ENCODE assay signal across 1 cellular context in the genomic region with DNA sequence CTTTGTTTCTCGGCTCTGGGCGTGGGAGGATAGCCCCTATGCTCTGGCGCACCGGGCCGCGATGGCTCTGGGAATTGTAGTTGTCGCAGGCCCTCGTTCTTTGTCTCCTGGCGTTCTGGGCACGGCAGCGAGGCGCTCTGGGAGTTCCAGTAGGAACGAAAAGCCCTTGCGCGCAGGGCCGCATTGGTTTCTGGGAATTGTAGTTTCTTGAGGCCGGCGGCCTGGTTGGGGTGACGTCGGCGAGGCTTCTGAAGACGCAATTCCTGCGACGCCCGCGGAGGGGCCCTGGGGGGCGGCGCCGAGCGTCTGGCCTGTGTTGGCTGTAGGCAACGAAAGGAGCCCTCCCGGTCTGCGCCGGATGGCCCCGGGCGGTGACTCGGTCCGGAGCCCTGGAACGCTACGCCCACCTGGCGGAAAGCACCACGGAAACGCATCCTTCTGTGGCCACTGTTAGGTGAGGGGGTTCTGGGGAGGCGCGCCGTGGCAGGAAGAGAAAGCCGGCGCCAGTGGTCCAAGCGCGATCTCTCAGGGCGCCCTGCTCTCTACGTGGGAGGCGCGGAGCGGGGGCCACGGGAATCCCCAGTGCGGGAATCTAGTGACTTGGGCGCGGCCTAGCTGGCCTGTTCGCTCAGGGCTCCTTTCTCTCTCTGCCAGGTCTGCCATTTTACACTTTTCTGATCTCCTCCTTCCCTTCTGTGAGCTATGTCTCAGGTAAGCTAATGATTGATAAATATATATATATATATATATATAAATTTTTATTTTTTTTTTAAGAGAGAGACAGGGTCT.
TF ChIP-seq lines count a peak whose summit lies in the region.

A gene (plus strand): TSS at position 305 of the 789 bp plus-strand sequence. CDS start 398 bp downstream, at position 703.

TF ChIP-seq in HepG2, 621 proteins besides CTCF, POLR2A, EP300 and RAD21 (continued from another document and continues in another):
- TF ChIP-seq, protein P1, sequence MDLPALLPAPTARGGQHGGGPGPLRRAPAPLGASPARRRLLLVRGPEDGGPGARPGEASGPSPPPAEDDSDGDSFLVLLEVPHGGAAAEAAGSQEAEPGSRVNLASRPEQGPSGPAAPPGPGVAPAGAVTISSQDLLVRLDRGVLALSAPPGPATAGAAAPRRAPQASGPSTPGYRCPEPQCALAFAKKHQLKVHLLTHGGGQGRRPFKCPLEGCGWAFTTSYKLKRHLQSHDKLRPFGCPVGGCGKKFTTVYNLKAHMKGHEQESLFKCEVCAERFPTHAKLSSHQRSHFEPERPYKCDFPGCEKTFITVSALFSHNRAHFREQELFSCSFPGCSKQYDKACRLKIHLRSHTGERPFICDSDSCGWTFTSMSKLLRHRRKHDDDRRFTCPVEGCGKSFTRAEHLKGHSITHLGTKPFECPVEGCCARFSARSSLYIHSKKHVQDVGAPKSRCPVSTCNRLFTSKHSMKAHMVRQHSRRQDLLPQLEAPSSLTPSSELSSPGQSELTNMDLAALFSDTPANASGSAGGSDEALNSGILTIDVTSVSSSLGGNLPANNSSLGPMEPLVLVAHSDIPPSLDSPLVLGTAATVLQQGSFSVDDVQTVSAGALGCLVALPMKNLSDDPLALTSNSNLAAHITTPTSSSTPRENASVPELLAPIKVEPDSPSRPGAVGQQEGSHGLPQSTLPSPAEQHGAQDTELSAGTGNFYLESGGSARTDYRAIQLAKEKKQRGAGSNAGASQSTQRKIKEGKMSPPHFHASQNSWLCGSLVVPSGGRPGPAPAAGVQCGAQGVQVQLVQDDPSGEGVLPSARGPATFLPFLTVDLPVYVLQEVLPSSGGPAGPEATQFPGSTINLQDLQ (CRISPR knock-in tag; IDR thresholded peaks at IDR 0.05) = no peak
- TF ChIP-seq, protein P2, sequence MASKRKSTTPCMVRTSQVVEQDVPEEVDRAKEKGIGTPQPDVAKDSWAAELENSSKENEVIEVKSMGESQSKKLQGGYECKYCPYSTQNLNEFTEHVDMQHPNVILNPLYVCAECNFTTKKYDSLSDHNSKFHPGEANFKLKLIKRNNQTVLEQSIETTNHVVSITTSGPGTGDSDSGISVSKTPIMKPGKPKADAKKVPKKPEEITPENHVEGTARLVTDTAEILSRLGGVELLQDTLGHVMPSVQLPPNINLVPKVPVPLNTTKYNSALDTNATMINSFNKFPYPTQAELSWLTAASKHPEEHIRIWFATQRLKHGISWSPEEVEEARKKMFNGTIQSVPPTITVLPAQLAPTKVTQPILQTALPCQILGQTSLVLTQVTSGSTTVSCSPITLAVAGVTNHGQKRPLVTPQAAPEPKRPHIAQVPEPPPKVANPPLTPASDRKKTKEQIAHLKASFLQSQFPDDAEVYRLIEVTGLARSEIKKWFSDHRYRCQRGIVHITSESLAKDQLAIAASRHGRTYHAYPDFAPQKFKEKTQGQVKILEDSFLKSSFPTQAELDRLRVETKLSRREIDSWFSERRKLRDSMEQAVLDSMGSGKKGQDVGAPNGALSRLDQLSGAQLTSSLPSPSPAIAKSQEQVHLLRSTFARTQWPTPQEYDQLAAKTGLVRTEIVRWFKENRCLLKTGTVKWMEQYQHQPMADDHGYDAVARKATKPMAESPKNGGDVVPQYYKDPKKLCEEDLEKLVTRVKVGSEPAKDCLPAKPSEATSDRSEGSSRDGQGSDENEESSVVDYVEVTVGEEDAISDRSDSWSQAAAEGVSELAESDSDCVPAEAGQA (IDR thresholded peaks at IDR 0.05; ENCODE audit: low read depth) = peak; percentile 82
- TF ChIP-seq, protein P2 (CRISPR knock-in tag; IDR thresholded peaks at IDR 0.05; ENCODE audit: borderline replicate concordance) = peak; percentile 22; the same call in 1 of the 2 replicates
- TF ChIP-seq PPARG (CRISPR knock-in tag; conservative IDR thresholded peaks at IDR 0.05) (no peak), EEA1 (CRISPR knock-in tag; IDR thresholded peaks at IDR 0.05; ENCODE audit: borderline replicate concordance) (no peak), WIZ (CRISPR knock-in tag; IDR thresholded peaks at IDR 0.05) (0 out of 2 replicates have a peak, but pooled peaks have one; percentile 45), MTF2 (CRISPR knock-in tag; IDR thresholded peaks at IDR 0.05; ENCODE audit: borderline replicate concordance) (peak; percentile 32; the same call in 1 of the 2 replicates), SMAD3 (CRISPR knock-in tag; IDR thresholded peaks at IDR 0.05) (0 out of 2 replicates have a peak, but pooled peaks have one; percentile 61), ATF7-NPFF (CRISPR knock-in tag; IDR thresholded peaks at IDR 0.05; ENCODE audit: low read depth) (0 out of 2 replicates have a peak, but pooled peaks have one; percentile 30), ZFY (CRISPR knock-in tag; IDR thresholded peaks at IDR 0.05) (peak; percentile 85), ZBTB21 (CRISPR knock-in tag; IDR thresholded peaks at IDR 0.05) (peak; percentile 91), MAF1 (CRISPR knock-in tag; IDR thresholded peaks at IDR 0.05; ENCODE audit: borderline replicate concordance) (no peak), ZNF367 (CRISPR knock-in tag; IDR thresholded peaks at IDR 0.05; ENCODE audit: borderline replicate concordance) (0 out of 2 replicates have a peak, but pooled peaks have one; percentile 24), NR2C2 (CRISPR knock-in tag; IDR thresholded peaks at IDR 0.05; ENCODE audit: borderline replicate concordance) (peak; percentile 70; the same call in 1 of the 2 replicates), KDM6A (CRISPR knock-in tag; IDR thresholded peaks at IDR 0.05; ENCODE audit: low read depth) (no peak), ZNF749 (CRISPR knock-in tag; IDR thresholded peaks at IDR 0.05; ENCODE audit: borderline replicate concordance) (peak; percentile 89; the same call in 1 of the 2 replicates), SAP130 (CRISPR knock-in tag; IDR thresholded peaks at IDR 0.05; ENCODE audit: low read depth) (peak; percentile 67), GATA4 (IDR thresholded peaks at IDR 0.05; ENCODE audit: borderline replicate concordance, low read depth) (0 out of 2 replicates have a peak, but pooled peaks have one; percentile 56), ZNF235 (CRISPR knock-in tag; IDR thresholded peaks at IDR 0.05; ENCODE audit: borderline replicate concordance) (no peak), HDAC2 (CRISPR knock-in tag; IDR thresholded peaks at IDR 0.05) (peak; percentile 35), ZNF331 (CRISPR knock-in tag; IDR thresholded peaks at IDR 0.05) (peak; percentile 77; the same call in 1 of the 2 replicates), FOXO1 (CRISPR knock-in tag; IDR thresholded peaks at IDR 0.05) (no peak), ZMYM4 (CRISPR knock-in tag; IDR thresholded peaks at IDR 0.05) (peak; percentile 78)
- TF ChIP-seq, protein P3, sequence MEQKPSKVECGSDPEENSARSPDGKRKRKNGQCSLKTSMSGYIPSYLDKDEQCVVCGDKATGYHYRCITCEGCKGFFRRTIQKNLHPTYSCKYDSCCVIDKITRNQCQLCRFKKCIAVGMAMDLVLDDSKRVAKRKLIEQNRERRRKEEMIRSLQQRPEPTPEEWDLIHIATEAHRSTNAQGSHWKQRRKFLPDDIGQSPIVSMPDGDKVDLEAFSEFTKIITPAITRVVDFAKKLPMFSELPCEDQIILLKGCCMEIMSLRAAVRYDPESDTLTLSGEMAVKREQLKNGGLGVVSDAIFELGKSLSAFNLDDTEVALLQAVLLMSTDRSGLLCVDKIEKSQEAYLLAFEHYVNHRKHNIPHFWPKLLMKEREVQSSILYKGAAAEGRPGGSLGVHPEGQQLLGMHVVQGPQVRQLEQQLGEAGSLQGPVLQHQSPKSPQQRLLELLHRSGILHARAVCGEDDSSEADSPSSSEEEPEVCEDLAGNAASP (CRISPR knock-in tag; IDR thresholded peaks at IDR 0.05; ENCODE audit: borderline replicate concordance) = 0 out of 2 replicates have a peak, but pooled peaks have one; percentile 13
- TF ChIP-seq, protein P4, sequence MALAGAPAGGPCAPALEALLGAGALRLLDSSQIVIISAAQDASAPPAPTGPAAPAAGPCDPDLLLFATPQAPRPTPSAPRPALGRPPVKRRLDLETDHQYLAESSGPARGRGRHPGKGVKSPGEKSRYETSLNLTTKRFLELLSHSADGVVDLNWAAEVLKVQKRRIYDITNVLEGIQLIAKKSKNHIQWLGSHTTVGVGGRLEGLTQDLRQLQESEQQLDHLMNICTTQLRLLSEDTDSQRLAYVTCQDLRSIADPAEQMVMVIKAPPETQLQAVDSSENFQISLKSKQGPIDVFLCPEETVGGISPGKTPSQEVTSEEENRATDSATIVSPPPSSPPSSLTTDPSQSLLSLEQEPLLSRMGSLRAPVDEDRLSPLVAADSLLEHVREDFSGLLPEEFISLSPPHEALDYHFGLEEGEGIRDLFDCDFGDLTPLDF (CRISPR knock-in tag; IDR thresholded peaks at IDR 0.05) = no peak
- TF ChIP-seq, protein P5, sequence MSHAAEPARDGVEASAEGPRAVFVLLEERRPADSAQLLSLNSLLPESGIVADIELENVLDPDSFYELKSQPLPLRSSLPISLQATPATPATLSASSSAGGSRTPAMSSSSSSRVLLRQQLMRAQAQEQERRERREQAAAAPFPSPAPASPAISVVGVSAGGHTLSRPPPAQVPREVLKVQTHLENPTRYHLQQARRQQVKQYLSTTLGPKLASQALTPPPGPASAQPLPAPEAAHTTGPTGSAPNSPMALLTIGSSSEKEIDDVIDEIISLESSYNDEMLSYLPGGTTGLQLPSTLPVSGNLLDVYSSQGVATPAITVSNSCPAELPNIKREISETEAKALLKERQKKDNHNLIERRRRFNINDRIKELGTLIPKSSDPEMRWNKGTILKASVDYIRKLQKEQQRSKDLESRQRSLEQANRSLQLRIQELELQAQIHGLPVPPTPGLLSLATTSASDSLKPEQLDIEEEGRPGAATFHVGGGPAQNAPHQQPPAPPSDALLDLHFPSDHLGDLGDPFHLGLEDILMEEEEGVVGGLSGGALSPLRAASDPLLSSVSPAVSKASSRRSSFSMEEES (CRISPR knock-in tag; IDR thresholded peaks at IDR 0.05) = no peak
- TF ChIP-seq, protein P6, sequence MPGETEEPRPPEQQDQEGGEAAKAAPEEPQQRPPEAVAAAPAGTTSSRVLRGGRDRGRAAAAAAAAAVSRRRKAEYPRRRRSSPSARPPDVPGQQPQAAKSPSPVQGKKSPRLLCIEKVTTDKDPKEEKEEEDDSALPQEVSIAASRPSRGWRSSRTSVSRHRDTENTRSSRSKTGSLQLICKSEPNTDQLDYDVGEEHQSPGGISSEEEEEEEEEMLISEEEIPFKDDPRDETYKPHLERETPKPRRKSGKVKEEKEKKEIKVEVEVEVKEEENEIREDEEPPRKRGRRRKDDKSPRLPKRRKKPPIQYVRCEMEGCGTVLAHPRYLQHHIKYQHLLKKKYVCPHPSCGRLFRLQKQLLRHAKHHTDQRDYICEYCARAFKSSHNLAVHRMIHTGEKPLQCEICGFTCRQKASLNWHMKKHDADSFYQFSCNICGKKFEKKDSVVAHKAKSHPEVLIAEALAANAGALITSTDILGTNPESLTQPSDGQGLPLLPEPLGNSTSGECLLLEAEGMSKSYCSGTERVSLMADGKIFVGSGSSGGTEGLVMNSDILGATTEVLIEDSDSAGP (CRISPR knock-in tag; IDR thresholded peaks at IDR 0.05; ENCODE audit: borderline replicate concordance) = peak; percentile 48
- TF ChIP-seq, protein P7, sequence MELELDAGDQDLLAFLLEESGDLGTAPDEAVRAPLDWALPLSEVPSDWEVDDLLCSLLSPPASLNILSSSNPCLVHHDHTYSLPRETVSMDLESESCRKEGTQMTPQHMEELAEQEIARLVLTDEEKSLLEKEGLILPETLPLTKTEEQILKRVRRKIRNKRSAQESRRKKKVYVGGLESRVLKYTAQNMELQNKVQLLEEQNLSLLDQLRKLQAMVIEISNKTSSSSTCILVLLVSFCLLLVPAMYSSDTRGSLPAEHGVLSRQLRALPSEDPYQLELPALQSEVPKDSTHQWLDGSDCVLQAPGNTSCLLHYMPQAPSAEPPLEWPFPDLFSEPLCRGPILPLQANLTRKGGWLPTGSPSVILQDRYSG (CRISPR knock-in tag; IDR thresholded peaks at IDR 0.05) = no peak
- TF ChIP-seq, protein P8, sequence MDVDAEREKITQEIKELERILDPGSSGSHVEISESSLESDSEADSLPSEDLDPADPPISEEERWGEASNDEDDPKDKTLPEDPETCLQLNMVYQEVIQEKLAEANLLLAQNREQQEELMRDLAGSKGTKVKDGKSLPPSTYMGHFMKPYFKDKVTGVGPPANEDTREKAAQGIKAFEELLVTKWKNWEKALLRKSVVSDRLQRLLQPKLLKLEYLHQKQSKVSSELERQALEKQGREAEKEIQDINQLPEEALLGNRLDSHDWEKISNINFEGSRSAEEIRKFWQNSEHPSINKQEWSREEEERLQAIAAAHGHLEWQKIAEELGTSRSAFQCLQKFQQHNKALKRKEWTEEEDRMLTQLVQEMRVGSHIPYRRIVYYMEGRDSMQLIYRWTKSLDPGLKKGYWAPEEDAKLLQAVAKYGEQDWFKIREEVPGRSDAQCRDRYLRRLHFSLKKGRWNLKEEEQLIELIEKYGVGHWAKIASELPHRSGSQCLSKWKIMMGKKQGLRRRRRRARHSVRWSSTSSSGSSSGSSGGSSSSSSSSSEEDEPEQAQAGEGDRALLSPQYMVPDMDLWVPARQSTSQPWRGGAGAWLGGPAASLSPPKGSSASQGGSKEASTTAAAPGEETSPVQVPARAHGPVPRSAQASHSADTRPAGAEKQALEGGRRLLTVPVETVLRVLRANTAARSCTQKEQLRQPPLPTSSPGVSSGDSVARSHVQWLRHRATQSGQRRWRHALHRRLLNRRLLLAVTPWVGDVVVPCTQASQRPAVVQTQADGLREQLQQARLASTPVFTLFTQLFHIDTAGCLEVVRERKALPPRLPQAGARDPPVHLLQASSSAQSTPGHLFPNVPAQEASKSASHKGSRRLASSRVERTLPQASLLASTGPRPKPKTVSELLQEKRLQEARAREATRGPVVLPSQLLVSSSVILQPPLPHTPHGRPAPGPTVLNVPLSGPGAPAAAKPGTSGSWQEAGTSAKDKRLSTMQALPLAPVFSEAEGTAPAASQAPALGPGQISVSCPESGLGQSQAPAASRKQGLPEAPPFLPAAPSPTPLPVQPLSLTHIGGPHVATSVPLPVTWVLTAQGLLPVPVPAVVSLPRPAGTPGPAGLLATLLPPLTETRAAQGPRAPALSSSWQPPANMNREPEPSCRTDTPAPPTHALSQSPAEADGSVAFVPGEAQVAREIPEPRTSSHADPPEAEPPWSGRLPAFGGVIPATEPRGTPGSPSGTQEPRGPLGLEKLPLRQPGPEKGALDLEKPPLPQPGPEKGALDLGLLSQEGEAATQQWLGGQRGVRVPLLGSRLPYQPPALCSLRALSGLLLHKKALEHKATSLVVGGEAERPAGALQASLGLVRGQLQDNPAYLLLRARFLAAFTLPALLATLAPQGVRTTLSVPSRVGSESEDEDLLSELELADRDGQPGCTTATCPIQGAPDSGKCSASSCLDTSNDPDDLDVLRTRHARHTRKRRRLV (CRISPR knock-in tag; IDR thresholded peaks at IDR 0.05) = peak; percentile 97
